Comparison of ENCODE assay signal across 1 cellular context in genomic region chr16:27498020-27498419, GRCh38.
TF ChIP-seq lines count a peak whose summit lies in the region.

No MANE protein-coding gene starts in this region.

TF ChIP-seq in IMR-90, 13 proteins besides CTCF, POLR2A, EP300 and RAD21 (continued from another document):
- TF ChIP-seq ELK1 (IDR thresholded peaks at IDR 0.05; ENCODE audit: borderline replicate concordance, low read depth, low read length), result no peak
- no peak for TF ChIP-seq NFE2L2 (IDR thresholded peaks at IDR 0.05; ENCODE audit: low read depth, low read length)
- TF ChIP-seq CHD1 (IDR thresholded peaks at IDR 0.05; ENCODE audit: low read depth, low read length), result no peak
- no peak for TF ChIP-seq FOS (IDR thresholded peaks at IDR 0.05; ENCODE audit: low read depth, low read length)
- no peak for TF ChIP-seq MAZ (IDR thresholded peaks at IDR 0.05; ENCODE audit: borderline replicate concordance, low read depth, low read length)
